8 cellular contexts compared by ENCODE assay signal in genomic region chr17:1627987-1628855, GRCh38. TPM values are rescaled to one million over a fixed set of nuclear protein-coding genes. Genes with fewer than 3 reads are reported as not detected.
DNase-seq lines count a peak whose midpoint lies in the region; ATAC-seq and TF ChIP-seq lines count a peak whose summit lies in the region.

TSS of gene SLC43A2 (minus strand) at chr17:1628834. CDS start at chr17:1627874, 960 bp downstream.

- H3K27me3 ChIP-seq in GM06990 (replicated peaks; ENCODE audit: control insufficient read depth, insufficient read depth, low read length): no peaks in the 10 kb centered on the region
- no peaks in the 10 kb centered on the region for H3K27me3 ChIP-seq in right atrium auricular region
- H3K27me3 ChIP-seq in prostate gland (replicated peaks; ENCODE audit: insufficient read depth): no peaks in the 10 kb centered on the region

- peak; percentile 46 for TF ChIP-seq POLR2A in prostate gland (IDR thresholded peaks at IDR 0.05)

- under 1% methylated on average over 80 of the region's 95 CpGs for WGBS in prostate gland

- intact Hi-C loops in prostate gland (cut with DNase I): loop anchor here (1.0 to 5.0 kb wide), 2 partner anchors 36 to 51 kb away; no protein-coding TSS in a partner anchor

- H3K4me3 Mint-ChIP-seq in T-helper 17 cell: peak within 1 kb of the TSS; percentile 98

- peak; percentile 82 for ATAC-seq in T-helper 17 cell

- H3K4me1 ChIP-seq in right atrium auricular region: peaks cover 0 to 21% of the 10 kb centered on the region in 2 donors
- H3K4me1 ChIP-seq in prostate gland (replicated peaks): peaks cover 8% of the 10 kb centered on the region

- peak within 1 kb of the TSS; percentile 84 for H3K4me3 ChIP-seq in GM06990 (replicated peaks; ENCODE audit: low read depth, low read length)
- peak within 1 kb of the TSS; percentile 55 to 83 for H3K4me3 ChIP-seq in right atrium auricular region
- peak within 1 kb of the TSS; percentile 47 to 83 for H3K4me3 ChIP-seq in prostate gland

- H3K27me3 Mint-ChIP-seq in T-helper 17 cell: peaks cover 17% of the 10 kb centered on the region

- peak; percentile 90 for DNase-seq in GM06990 (ENCODE audit: extremely low read depth, insufficient read length)
- DNase-seq in HEK293T (ENCODE audit: extremely low spot score): peak; percentile 89
- peak; percentile 52 for DNase-seq in NCI-H1048 (lab: John Stamatoyannopoulos, UW)
- peak; percentile 59 to 67 (median 65) for DNase-seq in T-helper 17 cell
- DNase-seq in anterior cingulate cortex (lab: John Stamatoyannopoulos, UW): peak in 57 of 58 donors; percentile 39 to 91 (median 80)
- peak; percentile 87 for DNase-seq in right atrium auricular region (ENCODE audit: low spot score)
- DNase-seq in prostate gland (ENCODE audit: low spot score): peak; percentile 81
- peak; percentile 84 for DNase-seq in ureter (ENCODE audit: low spot score)

- H3K36me3 ChIP-seq in GM06990 (ENCODE audit: control insufficient read depth, insufficient read depth, low read length) (peaks cover 2% of the 10 kb centered on the region), right atrium auricular region (no peaks in the 10 kb centered on the region), prostate gland (no peaks in the 10 kb centered on the region)

- peak within 1 kb of the TSS; percentile 89 for H3K27ac Mint-ChIP-seq in T-helper 17 cell

- peaks cover 20% of the 10 kb centered on the region for H3K4me1 Mint-ChIP-seq in T-helper 17 cell

- H3K36me3 Mint-ChIP-seq in T-helper 17 cell (ENCODE audit: low read depth): peaks cover 2% of the 10 kb centered on the region

- no peaks in the 10 kb centered on the region for H3K9me3 ChIP-seq in T-helper 17 cell (ENCODE audit: control insufficient read depth, low read length, poor library complexity, severe bottlenecking)
- H3K9me3 ChIP-seq in right atrium auricular region: no peaks in the 10 kb centered on the region
- no peaks in the 10 kb centered on the region for H3K9me3 ChIP-seq in prostate gland

- CTCF ChIA-PET in HEK293T (lab: Yijun Ruan, JAX): interaction anchor here (1.2 to 3.4 kb wide), 3 partner anchors 10 to 54 kb away, joined by 4 to 43 read pairs (median 8); no protein-coding TSS in a partner anchor

- POLR2A ChIA-PET in HEK293T (lab: Yijun Ruan, JAX): interaction anchor here (0.7 to 3.1 kb wide), 6 partner anchors 10 to 112 kb away, joined by 3 to 18 read pairs (median 5); partner anchors contain the start of gene INPP5K

- TF ChIP-seq CTCF in GM06990 (IDR thresholded peaks at IDR 0.05; ENCODE audit: insufficient read depth, low read length, poor library complexity, severe bottlenecking) (no peak), right atrium auricular region (IDR thresholded peaks at IDR 0.05) (no peak), prostate gland (IDR thresholded peaks at IDR 0.05) (peak in 1 of 4 experiments; percentile 42)

- H3K27ac ChIP-seq in right atrium auricular region: peak within 1 kb of the TSS; percentile 81 to 94
- peak within 1 kb of the TSS; percentile 78 to 94 for H3K27ac ChIP-seq in prostate gland

TF ChIP-seq in HEK293T, 16 proteins besides CTCF, POLR2A, EP300 and RAD21:
- TF ChIP-seq L3MBTL2 (conservative IDR thresholded peaks at IDR 0.05) (peak; percentile 91), SUZ12 (IDR thresholded peaks at IDR 0.05) (no peak), PKNOX1 (IDR thresholded peaks at IDR 0.05) (peak; percentile 43; the same call in 1 of the 2 replicates)

RNA-seq across cellular contexts. Expression of gene SLC43A2, which starts in this region (rescaled TPM):
- total RNA-seq in T-helper 17 cell (1 to 10 TPM; 5.1 to 7.4 TPM), right atrium auricular region (1 to 10 TPM; 3.6 to 9.8 TPM), prostate gland (10 to 100 TPM; 11.8 to 14.8 TPM), ureter (30.9 TPM)

Comparison
In these comparisons a context has a peak if more than half of its experiments do, and no peak if none do; other contexts are left out.
1. Peak in every context shown above with its lines: DNase-seq, ATAC-seq, H3K4me3 ChIP-seq and H3K27ac ChIP-seq.